In genomic region chr3:46489875-46490274, GRCh38 we compare ENCODE assay signal across 1 cellular context.
TF ChIP-seq lines count a peak whose summit lies in the region.

No MANE protein-coding gene starts in this region.

TF ChIP-seq in H1, 55 proteins besides CTCF, POLR2A, EP300 and RAD21:
- no peak for TF ChIP-seq YY1 (IDR thresholded peaks at IDR 0.05; ENCODE audit: low read depth, low read length)
- TF ChIP-seq SIRT6 (IDR thresholded peaks at IDR 0.05; ENCODE audit: low read length) = no peak
- no peak for TF ChIP-seq SIX5 (IDR thresholded peaks at IDR 0.05; ENCODE audit: low read depth, low read length)
- TF ChIP-seq TBP (IDR thresholded peaks at IDR 0.05; ENCODE audit: low read depth, low read length) = no peak
- TF ChIP-seq RBBP5 (IDR thresholded peaks at IDR 0.05; ENCODE audit: borderline replicate concordance, low read depth, low read length) = no peak
- TF ChIP-seq SAP30 (IDR thresholded peaks at IDR 0.05; ENCODE audit: insufficient read depth, insufficient replicate concordance, low read length) = no peak
- TF ChIP-seq PHF8 (conservative IDR thresholded peaks at IDR 0.05; ENCODE audit: low read depth, low read length) = no peak
- TF ChIP-seq CHD7 (IDR thresholded peaks at IDR 0.05; ENCODE audit: insufficient replicate concordance, low read length) = no peak
- TF ChIP-seq SRF (IDR thresholded peaks at IDR 0.05; ENCODE audit: low read depth, low read length) = no peak
- no peak for TF ChIP-seq EZH2 (IDR thresholded peaks at IDR 0.05; ENCODE audit: low read depth, low read length, severe bottlenecking)
